Comparison of ENCODE assay signal across 8 cellular contexts in the genomic region with DNA sequence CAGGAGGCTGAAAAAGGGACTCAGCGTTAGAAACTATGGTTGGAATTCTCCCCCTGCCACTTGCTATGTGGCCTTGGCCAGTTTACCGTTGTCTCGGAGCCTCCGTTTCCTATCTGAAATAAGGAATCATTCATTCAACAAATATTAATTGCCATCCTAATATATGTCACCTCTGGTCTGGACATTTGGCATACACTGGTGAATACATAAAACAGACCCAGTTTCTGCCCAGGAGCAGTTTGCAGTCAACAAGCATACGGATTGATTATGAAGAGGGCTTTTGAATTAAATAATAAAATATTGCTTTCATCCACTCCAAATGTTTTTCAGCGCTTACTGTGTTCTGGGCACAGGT. TPM values are rescaled to one million over a fixed set of nuclear protein-coding genes. Genes with fewer than 3 reads are reported as not detected.
DNase-seq lines count a peak whose midpoint lies in the region; ATAC-seq and TF ChIP-seq lines count a peak whose summit lies in the region.

No MANE protein-coding gene starts in this region.

- H3K9me3 ChIP-seq in Panc1 (ENCODE audit: control insufficient read depth, insufficient read depth, low read depth, low read length) (no peaks in the 10 kb centered on the region), parathyroid adenoma (ENCODE audit: control insufficient read depth, low read length) (no peaks in the 10 kb centered on the region)

- DNase-seq in GM06990 (ENCODE audit: extremely low read depth, insufficient read length): no peak
- no peak for DNase-seq in Panc1 (ENCODE audit: low read depth, low spot score)
- no peak for DNase-seq in epithelial cell of proximal tubule (ENCODE audit: low read depth)
- no peak for DNase-seq in OCI-M2 (lab: John Stamatoyannopoulos, UW; ENCODE audit: unreplicated experiment)
- DNase-seq in ACHN: no peak

- ATAC-seq in Panc1 (no peak), HG02973 (IDR thresholded peaks at IDR 0.05; ENCODE audit: unreplicated experiment) (no peak), GM19328 (IDR thresholded peaks at IDR 0.05; ENCODE audit: unreplicated experiment) (no peak)

- TF ChIP-seq CTCF in GM06990 (IDR thresholded peaks at IDR 0.05; ENCODE audit: insufficient read depth, low read length, poor library complexity, severe bottlenecking) (no peak), Panc1 (IDR thresholded peaks at IDR 0.05) (no peak), epithelial cell of proximal tubule (conservative IDR thresholded peaks at IDR 0.05; ENCODE audit: low read depth, low read length) (no peak), parathyroid adenoma (IDR thresholded peaks at IDR 0.05) (no peak)

- no peak overlapping the region for H3K9ac ChIP-seq in parathyroid adenoma

- H3K4me1 ChIP-seq in Panc1 (ENCODE audit: control insufficient read depth, insufficient read depth, low read length): no peaks in the 10 kb centered on the region
- no peaks in the 10 kb centered on the region for H3K4me1 ChIP-seq in parathyroid adenoma

- in situ Hi-C loops in Panc1 (cut with HindIII; ENCODE audit: low pct_unique_long_range_greater_than_20kb, low sequenced_read_pairs) (no loop called here), ACHN (cut with HindIII; ENCODE audit: low pct_ligation_motif_present, low pct_unique_long_range_greater_than_20kb, low sequenced_read_pairs) (no loop called here)

- H3K27me3 ChIP-seq in GM06990 (replicated peaks; ENCODE audit: control insufficient read depth, insufficient read depth, low read length) (peaks cover 6% of the 10 kb centered on the region), Panc1 (ENCODE audit: control insufficient read depth, insufficient read depth, low read length) (no peaks in the 10 kb centered on the region), parathyroid adenoma (ENCODE audit: control insufficient read depth, insufficient read depth, low read length) (peaks cover 4% of the 10 kb centered on the region)

- peak overlapping the region; percentile 9 for H2AFZ ChIP-seq in parathyroid adenoma

- POLR2A ChIA-PET in Panc1 (lab: Charles Lee): no interaction called here

- no peaks in the 10 kb centered on the region for H3K79me2 ChIP-seq in parathyroid adenoma

- H3K27ac ChIP-seq in Panc1 (ENCODE audit: low read length): peak overlapping the region; percentile 65
- H3K27ac ChIP-seq in parathyroid adenoma: no peak overlapping the region

- CTCF ChIA-PET in Panc1 (lab: Charles Lee): no interaction called here

- no TSS peak for BruUV-seq in Panc1 (replicated peaks; lab: Mats Ljungman, UMichigan)

- no peaks in the 10 kb centered on the region for H3K36me3 ChIP-seq in GM06990 (ENCODE audit: control insufficient read depth, insufficient read depth, low read length)
- H3K36me3 ChIP-seq in Panc1 (ENCODE audit: control insufficient read depth, insufficient read depth, low read length): no peaks in the 10 kb centered on the region
- no peaks in the 10 kb centered on the region for H3K36me3 ChIP-seq in parathyroid adenoma (ENCODE audit: control insufficient read depth, insufficient read depth, low read length)

- intact Hi-C loops in Panc1 (cut with micrococcal nuclease; ENCODE audit: unreplicated experiment): no loop called here

- peak overlapping the region; percentile 90 for H3K4me2 ChIP-seq in parathyroid adenoma (ENCODE audit: low read length)

- peak overlapping the region; percentile 56 for H3K4me3 ChIP-seq in GM06990 (replicated peaks; ENCODE audit: low read depth, low read length)
- H3K4me3 ChIP-seq in Panc1 (ENCODE audit: low read depth in 2 of 2, low read length in 2 of 2): peak overlapping the region; percentile 60 to 79
- peak overlapping the region; percentile 69 for H3K4me3 ChIP-seq in epithelial cell of proximal tubule (ENCODE audit: low read depth, low read length)
- H3K4me3 ChIP-seq in parathyroid adenoma (ENCODE audit: low read depth, low read length): peak overlapping the region; percentile 55

RNA-seq across cellular contexts. Expression of a gene that starts 7.6 kb away (rescaled TPM):
- total RNA-seq in Panc1 (2021; ENCODE audit: unreplicated experiment) (not detected), epithelial cell of proximal tubule (not detected in 2 replicates)
- not detected for polyA plus RNA-seq in Panc1 (2012; ENCODE audit: insufficient read length)

RNA-seq across cellular contexts. Expression of a gene that starts 28.0 kb away (rescaled TPM):
- total RNA-seq in Panc1 (2021; ENCODE audit: unreplicated experiment) (10.3 TPM), epithelial cell of proximal tubule (19.2 and 23.5 TPM in 2 replicates)
- 8.5 TPM for polyA plus RNA-seq in Panc1 (2012; ENCODE audit: insufficient read length)
